Comparison of ENCODE assay signal across 20 cellular contexts in the genomic region with DNA sequence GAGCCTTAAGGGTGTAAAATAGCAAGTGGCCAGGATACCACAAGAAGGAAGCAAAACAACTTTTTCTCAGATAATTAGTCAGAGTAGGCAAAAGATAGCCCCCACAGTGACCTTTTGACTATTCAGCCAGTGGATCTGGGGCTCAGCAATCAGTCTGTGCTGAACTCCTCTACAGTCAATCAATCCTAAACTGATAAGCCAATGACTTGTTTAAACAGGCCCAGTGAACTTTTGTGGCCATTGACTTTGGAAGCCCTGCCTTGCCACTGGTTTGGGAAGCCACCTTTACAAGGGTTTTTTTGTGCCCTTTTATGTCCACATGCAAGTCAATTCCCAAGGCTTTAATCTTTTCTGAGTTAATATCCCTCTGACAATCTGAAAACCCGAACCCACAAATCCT.
DNase-seq lines count a peak whose midpoint lies in the region; ATAC-seq, FAIRE-seq and TF ChIP-seq lines count a peak whose summit lies in the region.
"Had no signal": no experiment of that assay in that cellular context is flagged by ENCODE, and none has a peak within 500 bp of the region (broad histone marks: within the 10 kb centered on the region; RNA-seq: fewer than 3 reads in every experiment).

No MANE protein-coding gene starts in this region.

- H3K4ac ChIP-seq in mesenchymal stem cell (ENCODE audit: low read depth in 1 of 2, low read length in 2 of 2): peak overlapping the region in 1 of 2 experiments; percentile 37

- no peak overlapping the region for H3K9ac ChIP-seq in GM12878 (ENCODE audit: control insufficient read depth, insufficient read depth, low read length)
- H3K9ac ChIP-seq in mesenchymal stem cell (ENCODE audit: low read length): no peak overlapping the region
- H3K9ac ChIP-seq: BLaER1 treated with 17β-estradiol and CSF1 and Interleukin-3, amounts not matched to agents 10 nM and 100 nM; GM23248 had no signal

- TF ChIP-seq CTCF in cardiac muscle cell (IDR thresholded peaks at IDR 0.05; ENCODE audit: low read depth, low read length): no peak
- TF ChIP-seq CTCF in heart right ventricle (IDR thresholded peaks at IDR 0.05): no peak
- TF ChIP-seq CTCF in GM12878 (IDR thresholded peaks at IDR 0.05 in 2 of 3, conservative IDR thresholded peaks at IDR 0.05 in 1 of 3; ENCODE audit: control insufficient read depth in 2 of 3, extremely low read depth in 1 of 3, insufficient read depth in 1 of 3, low read depth in 3 of 3, low read length in 3 of 3): no peak
- no peak for TF ChIP-seq CTCF in A673 (conservative IDR thresholded peaks at IDR 0.05; ENCODE audit: low read depth, low read length)

- H3K36me3 ChIP-seq in cardiac muscle cell (no peaks in the 10 kb centered on the region), heart right ventricle (no peaks in the 10 kb centered on the region), GM12878 (ENCODE audit: control insufficient read depth in 2 of 2, insufficient read depth in 2 of 2, low read length in 1 of 2) (no peaks in the 10 kb centered on the region), mesenchymal stem cell (ENCODE audit: control insufficient read depth in 1 of 2, insufficient read depth in 2 of 2, low read depth in 1 of 2, low read length in 2 of 2) (no peaks in the 10 kb centered on the region), A673 (ENCODE audit: insufficient read depth, low read length, poor library complexity, severe bottlenecking) (no peaks in the 10 kb centered on the region)
- H3K36me3 ChIP-seq: BLaER1 treated with 17β-estradiol and CSF1 and Interleukin-3, amounts not matched to agents 10 nM and 100 nM had no signal

- H4K8ac ChIP-seq in mesenchymal stem cell (ENCODE audit: low read length): no peak overlapping the region

- 58 to 59% methylated on average over 1 of the region's 1 CpG for WGBS in heart right ventricle, 2 donors
- 0% methylated on average over 1 of the region's 1 CpG for WGBS in GM12878 (ENCODE audit: insufficient coverage, insufficient replicate concordance, low lambda C conversion rate, missing lambda C conversion rate)
- WGBS in mesenchymal stem cell: 67% methylated on average over 1 of the region's 1 CpG

- H3K4me2 ChIP-seq in GM12878 (ENCODE audit: control insufficient read depth, insufficient read depth): no peak overlapping the region
- no peak overlapping the region for H3K4me2 ChIP-seq in mesenchymal stem cell (ENCODE audit: low read length, poor library complexity, severe bottlenecking)
- H3K4me2 ChIP-seq: BLaER1 treated with 17β-estradiol and CSF1 and Interleukin-3, amounts not matched to agents 10 nM and 100 nM had no signal

- H2AFZ ChIP-seq in GM12878 (ENCODE audit: control insufficient read depth, low read depth, low read length) (no peak overlapping the region), mesenchymal stem cell (ENCODE audit: low read depth, low read length) (no peak overlapping the region)
- H2AFZ ChIP-seq: GM23248 had no signal

- H3K4me1 ChIP-seq in cardiac muscle cell (ENCODE audit: low read depth) (peaks cover 18% of the 10 kb centered on the region), heart right ventricle (no peaks in the 10 kb centered on the region), GM12878 (ENCODE audit: control insufficient read depth, insufficient read depth, low read length) (no peaks in the 10 kb centered on the region), mesenchymal stem cell (ENCODE audit: control insufficient read depth, insufficient read depth, low read depth, low read length) (no peaks in the 10 kb centered on the region), A673 (ENCODE audit: insufficient read depth, low read length, poor library complexity, severe bottlenecking) (no peaks in the 10 kb centered on the region)

- SMC1A ChIA-PET in GM12878 (lab: Charles Lee; ENCODE audit: uncharacterized antibody, unreplicated experiment): no interaction called here

- H3K14ac ChIP-seq in mesenchymal stem cell (ENCODE audit: low read length in 2 of 2): no peak overlapping the region

- no peak overlapping the region for H2BK5ac ChIP-seq in mesenchymal stem cell (ENCODE audit: low read depth, low read length, poor library complexity, severe bottlenecking)

- no peak overlapping the region for H3K18ac ChIP-seq in mesenchymal stem cell (ENCODE audit: low read depth in 1 of 2, low read length in 2 of 2)

- H3K9me3 ChIP-seq in cardiac muscle cell (ENCODE audit: low read depth) (no peaks in the 10 kb centered on the region), heart right ventricle (peaks cover 0 to 6% (median 0%) of the 10 kb centered on the region in 11 donors), GM12878 (replicated peaks; ENCODE audit: control insufficient read depth, insufficient read depth, low read length) (no peaks in the 10 kb centered on the region), mesenchymal stem cell (ENCODE audit: control insufficient read depth, low read length) (peaks cover 4% of the 10 kb centered on the region), A673 (ENCODE audit: low read depth, low read length, poor library complexity, severe bottlenecking) (no peaks in the 10 kb centered on the region)
- H3K9me3 ChIP-seq: BLaER1 treated with 17β-estradiol and CSF1 and Interleukin-3, amounts not matched to agents 10 nM and 100 nM had no signal

- H2BK15ac ChIP-seq in mesenchymal stem cell (ENCODE audit: low read depth, poor library complexity, severe bottlenecking): no peak overlapping the region

- H3K27ac ChIP-seq in cardiac muscle cell (peak overlapping the region; percentile 74), heart right ventricle (no peak overlapping the region), GM12878 (ENCODE audit: control insufficient read depth, insufficient read depth) (no peak overlapping the region), mesenchymal stem cell (ENCODE audit: low read length, poor library complexity, severe bottlenecking) (no peak overlapping the region), A673 (ENCODE audit: low read depth, low read length, poor library complexity, severe bottlenecking) (no peak overlapping the region)
- H3K27ac ChIP-seq: BLaER1 treated with 17β-estradiol and CSF1 and Interleukin-3, amounts not matched to agents 10 nM and 100 nM; GM23248 had no signal

- H3K27me3 ChIP-seq in cardiac muscle cell: no peaks in the 10 kb centered on the region
- no peaks in the 10 kb centered on the region for H3K27me3 ChIP-seq in heart right ventricle
- no peaks in the 10 kb centered on the region for H3K27me3 ChIP-seq in GM12878 (replicated peaks in 1 of 2; ENCODE audit: control insufficient read depth in 2 of 2, insufficient read depth in 2 of 2, low read length in 1 of 2)
- H3K27me3 ChIP-seq in mesenchymal stem cell (ENCODE audit: control insufficient read depth in 1 of 2, insufficient read depth in 1 of 2, low read length in 2 of 2): no peaks in the 10 kb centered on the region
- no peaks in the 10 kb centered on the region for H3K27me3 ChIP-seq in A673 (replicated peaks; ENCODE audit: insufficient read depth, low read depth, low read length, poor library complexity)
- H3K27me3 ChIP-seq: BLaER1 treated with 17β-estradiol and CSF1 and Interleukin-3, amounts not matched to agents 10 nM and 100 nM had no signal

- H4K91ac ChIP-seq in mesenchymal stem cell (ENCODE audit: low read length): no peak overlapping the region

- intact Hi-C loops in heart right ventricle (cut with DNase I) (no loop called here), GM12878 (cut with micrococcal nuclease; ENCODE audit: unreplicated experiment) (no loop called here), A673 (cut with micrococcal nuclease; ENCODE audit: unreplicated experiment) (no loop called here)

- ATAC-seq in heart right ventricle (no peak), GM12878 (peak; percentile 43; the same call in 2 of the 3 replicates)

- H2BK12ac ChIP-seq in mesenchymal stem cell (ENCODE audit: low read length in 2 of 2): peak overlapping the region; percentile 52 to 66

- no peaks in the 10 kb centered on the region for H3K79me1 ChIP-seq in mesenchymal stem cell (replicated peaks; ENCODE audit: low read length, poor library complexity, severe bottlenecking)

- no peak overlapping the region for H2AK5ac ChIP-seq in mesenchymal stem cell (ENCODE audit: low read length, severe bottlenecking)

- H3K4me3 ChIP-seq in cardiac muscle cell (no peak overlapping the region), heart right ventricle (no peak overlapping the region), GM12878 (no peak overlapping the region), mesenchymal stem cell (ENCODE audit: insufficient read depth in 1 of 2, low read depth in 1 of 2, low read length in 2 of 2) (no peak overlapping the region), A673 (ENCODE audit: low read depth, low read length, poor library complexity, severe bottlenecking) (no peak overlapping the region)
- H3K4me3 ChIP-seq: BLaER1 treated with 17β-estradiol and CSF1 and Interleukin-3, amounts not matched to agents 10 nM and 100 nM; GM23248 had no signal

- TF ChIP-seq RAD21 in GM12878 (IDR thresholded peaks at IDR 0.05; ENCODE audit: insufficient read depth, low read depth, low read length): no peak

- RAD21 ChIA-PET in GM12878 (lab: Charles Lee; ENCODE audit: unreplicated experiment): no interaction called here

- TF ChIP-seq EP300 in GM12878 (IDR thresholded peaks at IDR 0.05; ENCODE audit: borderline replicate concordance in 1 of 2, control insufficient read depth in 1 of 2, low read depth in 2 of 2, low read length in 2 of 2): no peak

- POLR2A ChIA-PET in GM12878 (lab: Charles Lee): no interaction called here
- POLR2A ChIA-PET in A673 (lab: Charles Lee; ENCODE audit: low non-redundant PET): no interaction called here

- no peaks in the 10 kb centered on the region for H4K20me1 ChIP-seq in GM12878 (ENCODE audit: control insufficient read depth, insufficient read depth)
- H4K20me1 ChIP-seq: BLaER1 treated with 17β-estradiol and CSF1 and Interleukin-3, amounts not matched to agents 10 nM and 100 nM had no signal

- peak overlapping the region; percentile 49 for H2BK120ac ChIP-seq in mesenchymal stem cell (ENCODE audit: low read depth, low read length)

- no peak for FAIRE-seq in GM12878 (lab: Jason Lieb, UNC)
- FAIRE-seq: G401.6, GM12892, GM19239 had no signal

- no TSS peak for BruUV-seq in GM12878 (replicated peaks; lab: Mats Ljungman, UMichigan)
- BruUV-seq in A673 (replicated peaks; lab: Mats Ljungman, UMichigan): no TSS peak

- CTCF ChIA-PET in GM12878 (lab: Yijun Ruan, JAX): no interaction called here
- CTCF ChIA-PET in A673 (lab: Charles Lee): no interaction called here

- in situ Hi-C loops in GM12878 (cut with MboI) (no loop called here), KBM-7 (cut with MboI; ENCODE audit: low pct_unique_long_range_greater_than_20kb, low sequenced_read_pairs) (no loop called here)

- no peaks in the 10 kb centered on the region for H3K79me2 ChIP-seq in GM12878 (ENCODE audit: control insufficient read depth, insufficient read depth, low read length)

- H3K23ac ChIP-seq in mesenchymal stem cell (ENCODE audit: low read length in 2 of 2): no peak overlapping the region

- TF ChIP-seq POLR2A in GM12878 (IDR thresholded peaks at IDR 0.05; ENCODE audit: low read depth, low read length): no peak

- no peak for DNase-seq in cardiac muscle cell (ENCODE audit: low read depth in 1 of 2, low spot score in 1 of 2)
- DNase-seq in heart right ventricle: no peak
- no peak for DNase-seq in GM12878 (ENCODE audit: low read depth, low spot score)
- no peak for DNase-seq in mesenchymal stem cell
- DNase-seq in GM19240 (ENCODE audit: insufficient read length, low spot score): no peak
- DNase-seq in A673 (ENCODE audit: low spot score): no peak
- DNase-seq in KBM-7: no peak
- DNase-seq: 8988T; ACHN; Calu3; CD4-positive, CD25-positive, alpha-beta regulatory T cell; DMS 273 treated with DMSO at 0.1 percent for 48 hours; DMS79; GM23248; H7; Karpas-422 had no signal
